Comparison of ENCODE assay signal across 22 cellular contexts in the genomic region with DNA sequence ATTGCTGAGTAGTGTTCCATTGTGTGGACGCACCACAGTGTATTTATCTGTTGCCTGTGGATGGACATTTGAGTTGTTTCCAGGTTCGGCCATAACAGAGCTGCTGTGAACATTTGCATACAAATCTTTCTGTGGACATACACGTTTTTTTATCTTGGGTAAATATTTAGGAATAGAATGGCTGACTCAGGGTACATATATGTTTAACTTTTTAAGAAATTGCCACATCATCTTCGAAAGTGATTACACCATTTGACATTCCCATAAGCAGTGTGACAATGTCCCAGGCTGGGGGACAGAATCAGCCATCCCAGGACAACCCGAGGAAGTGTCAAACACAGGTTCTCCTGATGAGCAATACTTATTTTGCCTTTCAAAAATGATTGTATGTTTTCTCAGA.
"Had no signal": no experiment of that assay in that cellular context is flagged by ENCODE, and none has a peak within 500 bp of the region (broad histone marks: within the 10 kb centered on the region; RNA-seq: fewer than 3 reads in every experiment).

No MANE protein-coding gene starts in this region.

- DNase-seq: activated CD4-positive, alpha-beta T cell treated with anti-CD3 and anti-CD28 coated beads for 4 hours; activated CD4-positive, alpha-beta T cell treated with anti-CD3 and anti-CD28 coated beads, Interleukin-2, amount 50 U/mL, for 4 hours; activated CD8-positive, alpha-beta memory T cell treated with anti-CD3 and anti-CD28 coated beads for 24 hours; activated effector memory CD4-positive, alpha-beta T cell treated with Interleukin-2 at 50 U/mL for 16 hours; activated naive CD4-positive, alpha-beta T cell treated with Interleukin-2 at 50 U/mL for 16 hours; anterior cingulate cortex; colonic mucosa; effector memory CD4-positive, alpha-beta T cell; erythroblast; foreskin fibroblast; heart left ventricle; left lung; retina; sigmoid colon; small intestine; stimulated activated CD4-positive, alpha-beta T cell treated with anti-CD3 and anti-CD28 coated beads, Interleukin-4, amount 100 ng/mL, for 4 hours; stimulated activated CD8-positive, alpha-beta memory T cell treated with anti-CD3 and anti-CD28 coated beads, Interleukin-4, amount 100 ng/mL, for 48 hours; stomach; T-helper 1 cell; tibial artery had no signal

- FAIRE-seq: small intestine had no signal

- ATAC-seq: heart left ventricle; left lung; stimulated activated memory B cell treated with anti-CD40 and anti-IgM and Interleukin-4, amounts not matched to agents 10 μg/mL and 1 μg/mL and 100 μg/mL, for 72 hours had no signal

- H3K27me3 ChIP-seq: colonic mucosa, heart left ventricle, left lung, sigmoid colon, stomach, tibial artery had no signal

- H3K36me3 ChIP-seq: colonic mucosa, heart left ventricle, left lung, sigmoid colon, stomach, tibial artery had no signal

- H3K9me3 ChIP-seq: colonic mucosa, heart left ventricle, left lung, sigmoid colon, stomach, tibial artery had no signal

- H3K27ac ChIP-seq: colonic mucosa, heart left ventricle, left lung, sigmoid colon, stomach, tibial artery had no signal

- H3K4me1 ChIP-seq: colonic mucosa, heart left ventricle, left lung, sigmoid colon, stomach, tibial artery had no signal

- H3K4me3 ChIP-seq: colonic mucosa, heart left ventricle, left lung, lung, sigmoid colon, stomach, tibial artery had no signal
